Comparison of ENCODE assay signal across 9 cellular contexts in the genomic region with DNA sequence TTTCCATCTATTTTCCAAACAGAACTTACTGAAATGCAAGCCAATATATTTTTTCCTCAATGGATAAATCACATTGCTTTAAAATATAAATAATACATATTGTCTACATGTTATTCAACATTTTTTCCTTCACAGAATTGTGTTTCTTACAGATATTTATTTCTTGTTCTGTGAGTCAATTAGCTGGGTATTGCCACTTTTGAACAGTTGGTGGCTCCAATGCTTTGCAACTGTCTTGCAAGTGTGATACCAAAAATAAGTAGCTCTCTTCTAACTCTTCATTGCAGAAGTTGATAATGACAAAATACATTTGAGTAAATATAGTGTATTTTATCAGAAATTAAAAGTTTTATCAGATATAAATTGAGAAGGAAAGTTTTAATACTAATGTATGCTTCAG. TPM values are rescaled to one million over a fixed set of nuclear protein-coding genes. Genes with fewer than 3 reads are reported as not detected.
DNase-seq lines count a peak whose midpoint lies in the region; ATAC-seq and TF ChIP-seq lines count a peak whose summit lies in the region.
"Had no signal": no experiment of that assay in that cellular context is flagged by ENCODE, and none has a peak within 500 bp of the region (broad histone marks: within the 10 kb centered on the region; RNA-seq: fewer than 3 reads in every experiment).

No MANE protein-coding gene starts in this region.

- H3K36me3 Mint-ChIP-seq in activated naive CD4-positive, alpha-beta T cell treated with anti-CD3 and anti-CD28 coated beads for 36 hours (ENCODE audit: low read depth), result no peaks in the 10 kb centered on the region

- TF ChIP-seq CTCF in OCI-LY1 (IDR thresholded peaks at IDR 0.05; ENCODE audit: low read length) (peak; percentile 71), fibroblast of the aortic adventitia (IDR thresholded peaks at IDR 0.05; ENCODE audit: insufficient read depth, low read length) (peak; percentile 31), transverse colon (IDR thresholded peaks at IDR 0.05) (peak in 4 of 5 experiments; percentile 10 to 31 (median 20))

- H3K79me2 ChIP-seq in OCI-LY1 (ENCODE audit: insufficient read depth, low read length), result no peaks in the 10 kb centered on the region

- no peaks in the 10 kb centered on the region for H3K4me1 Mint-ChIP-seq in activated naive CD4-positive, alpha-beta T cell treated with anti-CD3 and anti-CD28 coated beads for 36 hours (ENCODE audit: low read depth)

- H3K9me3 Mint-ChIP-seq in activated naive CD4-positive, alpha-beta T cell treated with anti-CD3 and anti-CD28 coated beads for 36 hours, result no peaks in the 10 kb centered on the region

- no peaks in the 10 kb centered on the region for H3K4me1 ChIP-seq in OCI-LY1 (ENCODE audit: insufficient read depth, low read length, severe bottlenecking)
- H3K4me1 ChIP-seq in transverse colon, result no peaks in the 10 kb centered on the region

- H3K9me3 ChIP-seq in OCI-LY1 (ENCODE audit: low read length) (no peaks in the 10 kb centered on the region), transverse colon (no peaks in the 10 kb centered on the region)

- DNase-seq in activated naive CD4-positive, alpha-beta T cell treated with anti-CD3 and anti-CD28 coated beads for 36 hours, result peak; percentile 21
- no peak for DNase-seq in activated naive CD4-positive, alpha-beta T cell treated with anti-CD3 and anti-CD28 coated beads, Interleukin-2, amount 50 U/mL, for 16 hours
- peak; percentile 43 for DNase-seq in fibroblast of the aortic adventitia (ENCODE audit: low read depth)
- no peak for DNase-seq in transverse colon
- DNase-seq in NCI-H524 treated with DMSO at 0.1 percent for 48 hours (lab: John Stamatoyannopoulos, UW), result no peak
- no peak for DNase-seq in NCI-H226
- DNase-seq: DMS79 treated with DMSO at 0.1 percent for 48 hours had no signal

- CTCF ChIA-PET in activated naive CD4-positive, alpha-beta T cell treated with anti-CD3 and anti-CD28 coated beads for 36 hours (lab: Charles Lee), result interaction anchor here (0.5 to 3.0 kb wide), 6 partner anchors 17 to 565 kb away, joined by 3 to 18 read pairs (median 4); partner anchors contain the start of gene GPC5

- H3K27ac ChIP-seq in OCI-LY1 (ENCODE audit: low read depth, low read length, poor library complexity, severe bottlenecking), result no peak overlapping the region
- H3K27ac ChIP-seq in transverse colon, result no peak overlapping the region

- no peaks in the 10 kb centered on the region for H4K20me1 ChIP-seq in OCI-LY1 (ENCODE audit: insufficient read depth, low read length)

- ATAC-seq in HG03378 (IDR thresholded peaks at IDR 0.05; ENCODE audit: unreplicated experiment), result no peak

- no peak overlapping the region for H2AFZ ChIP-seq in OCI-LY1 (ENCODE audit: low read length)

- H3K36me3 ChIP-seq in OCI-LY1 (ENCODE audit: insufficient read depth, low read length) (no peaks in the 10 kb centered on the region), transverse colon (no peaks in the 10 kb centered on the region)

- no peaks in the 10 kb centered on the region for H3K9me2 ChIP-seq in OCI-LY1 (ENCODE audit: low read depth, low read length)

- TF ChIP-seq POLR2A in transverse colon (IDR thresholded peaks at IDR 0.05), result no peak

- in situ Hi-C loops in transverse colon (cut with MboI; ENCODE audit: low pct_ligation_motif_present in 1 of 4, low pct_unique_long_range_greater_than_20kb in 1 of 4, low sequenced_read_pairs in 3 of 4), result loop anchor here in 2 of 4 donors (10.0 to 25.0 kb wide), 2 partner anchors 331 to 343 kb away; no protein-coding TSS in a partner anchor

- no peak overlapping the region for H3K4me2 ChIP-seq in OCI-LY1 (ENCODE audit: low read length)

- H3K27me3 Mint-ChIP-seq in activated naive CD4-positive, alpha-beta T cell treated with anti-CD3 and anti-CD28 coated beads for 36 hours (ENCODE audit: low read depth), result peaks cover 5% of the 10 kb centered on the region

- H3K4me3 ChIP-seq in OCI-LY1 (ENCODE audit: low read depth, low read length, poor library complexity, severe bottlenecking) (no peak overlapping the region), fibroblast of the aortic adventitia (ENCODE audit: low read depth, low read length) (no peak overlapping the region), transverse colon (no peak overlapping the region)

- H3K4me3 Mint-ChIP-seq in activated naive CD4-positive, alpha-beta T cell treated with anti-CD3 and anti-CD28 coated beads for 36 hours, result no peak overlapping the region

- no peaks in the 10 kb centered on the region; the same call in 1 of the 2 replicates for H3K27me3 ChIP-seq in OCI-LY1 (ENCODE audit: insufficient read depth, low read length)
- H3K27me3 ChIP-seq in transverse colon, result peaks cover 14% of the 10 kb centered on the region

- no peak for TF ChIP-seq EP300 in transverse colon (IDR thresholded peaks at IDR 0.05; ENCODE audit: low read depth)

- intact Hi-C loops in activated naive CD4-positive, alpha-beta T cell treated with anti-CD3 and anti-CD28 coated beads for 36 hours (cut with micrococcal nuclease), result loop anchor here (1.0 kb wide), 2 partner anchors 25 to 341 kb away; no protein-coding TSS in a partner anchor
- intact Hi-C loops in transverse colon (cut with DNase I; ENCODE audit: low total_unique reads), result no loop called here

- H3K27ac Mint-ChIP-seq in activated naive CD4-positive, alpha-beta T cell treated with anti-CD3 and anti-CD28 coated beads for 36 hours, result no peak overlapping the region

- no peak overlapping the region for H3K9ac ChIP-seq in OCI-LY1 (ENCODE audit: low read length)

- no peaks in the 10 kb centered on the region for H3F3A ChIP-seq in OCI-LY1 (ENCODE audit: insufficient read depth, low read length)

RNA-seq across cellular contexts. Expression of gene GPC5, which starts 17.1 kb away (rescaled TPM):
- total RNA-seq in activated naive CD4-positive, alpha-beta T cell treated with anti-CD3 and anti-CD28 coated beads for 36 hours, result under 1 TPM; 0.38 to 0.40 TPM
- 0.18 TPM in 1 of 2 replicates, not detected in the other for total RNA-seq in fibroblast of the aortic adventitia (ENCODE audit: low replicate concordance)
- 1 to 10 TPM in 1 of 4 donors, under 1 TPM in 1, not detected in 2; 0.48 to 1.4 TPM for total RNA-seq in transverse colon

RNA-seq across cellular contexts. Expression of gene MIR17HG, which starts 33.9 kb away (rescaled TPM):
- 10 to 100 TPM; 11.7 to 12.9 TPM for total RNA-seq in activated naive CD4-positive, alpha-beta T cell treated with anti-CD3 and anti-CD28 coated beads for 36 hours
- total RNA-seq in fibroblast of the aortic adventitia (ENCODE audit: low replicate concordance) (4.7 and 8.8 TPM in 2 replicates), transverse colon (1 to 10 TPM; 1.1 to 8.1 (median 2.2) TPM)

Comparison
In these comparisons a context has a peak if more than half of its experiments do, and no peak if none do; other contexts are left out.
1. DNase-seq: peak in activated naive CD4-positive, alpha-beta T cell treated with anti-CD3 and anti-CD28 coated beads for 36 hours (single experiment) and fibroblast of the aortic adventitia (single experiment); none in activated naive CD4-positive, alpha-beta T cell treated with anti-CD3 and anti-CD28 coated beads, Interleukin-2, amount 50 U/mL, for 16 hours (single experiment), transverse colon (single experiment), NCI-H524 treated with DMSO at 0.1 percent for 48 hours (single experiment) and NCI-H226 (single experiment).
2. CTCF ChIP-seq: peak in every context shown above with its lines; median percentile 71 in OCI-LY1; 31 in fibroblast of the aortic adventitia; 20 in transverse colon.